ENCODE assay signal across 9 cellular contexts in genomic region chr1:221839321-221839720, GRCh38.
DNase-seq lines count a peak whose midpoint lies in the region; ATAC-seq lines count a peak whose summit lies in the region.
"Had no signal": no experiment of that assay in that cellular context is flagged by ENCODE, and none has a peak within 500 bp of the region (broad histone marks: within the 10 kb centered on the region; RNA-seq: fewer than 3 reads in every experiment).

No MANE protein-coding gene starts in this region.

- no peak overlapping the region for H3K4me3 Mint-ChIP-seq in CD4-positive, alpha-beta memory T cell

- DNase-seq in CD4-positive, alpha-beta memory T cell, result peak in 1 of 5 donors; percentile 38
- DNase-seq in adipocyte (ENCODE audit: low read depth) (no peak), pons (ENCODE audit: low spot score) (no peak), MV-4-11 (lab: John Stamatoyannopoulos, UW) (no peak), C1 segment of cervical spinal cord (lab: John Stamatoyannopoulos, UW) (no peak)
- DNase-seq: DMS79 had no signal

- POLR2A ChIA-PET in CD4-positive, alpha-beta memory T cell (lab: Charles Lee; ENCODE audit: partially characterized antibody), result interaction anchor here (1.0 to 2.8 kb wide), 5 partner anchors 10 to 127 kb away, joined by 3 to 13 read pairs (median 4); partner anchors contain the start of gene DUSP10

- H3K4me3 ChIP-seq in CD4-positive, alpha-beta memory T cell (ENCODE audit: low read length in 2 of 2), result no peak overlapping the region
- no peak overlapping the region for H3K4me3 ChIP-seq in adipocyte (ENCODE audit: low read length)

- no peaks in the 10 kb centered on the region for H3K36me3 ChIP-seq in CD4-positive, alpha-beta memory T cell (ENCODE audit: insufficient read depth, low read length)
- H3K36me3 ChIP-seq in adipocyte (ENCODE audit: control insufficient read depth, insufficient read depth, low read length, severe bottlenecking), result no peaks in the 10 kb centered on the region

- intact Hi-C loops in CD4-positive, alpha-beta memory T cell (cut with micrococcal nuclease), result loop anchor here (1.0 to 10.0 kb wide), 2 partner anchors 10 to 365 kb away; no protein-coding TSS in a partner anchor

- H3K9me3 Mint-ChIP-seq in CD4-positive, alpha-beta memory T cell, result no peaks in the 10 kb centered on the region

- peaks cover 5 to 26% (median 19%) of the 10 kb centered on the region in 4 donors for H3K4me1 Mint-ChIP-seq in CD4-positive, alpha-beta memory T cell

- no peaks in the 10 kb centered on the region for H3K27me3 ChIP-seq in CD4-positive, alpha-beta memory T cell (ENCODE audit: insufficient read depth, low read length)
- H3K27me3 ChIP-seq in adipocyte (replicated peaks; ENCODE audit: control insufficient read depth, insufficient read depth, low read length), result no peaks in the 10 kb centered on the region

- H3K27ac Mint-ChIP-seq in CD4-positive, alpha-beta memory T cell, result peak overlapping the region in 6 of 7 donors; percentile 47 to 84 (median 58)

- peaks cover 18% of the 10 kb centered on the region for H3K4me1 ChIP-seq in CD4-positive, alpha-beta memory T cell (ENCODE audit: insufficient read depth, low read length)
- peaks cover 27% of the 10 kb centered on the region for H3K4me1 ChIP-seq in adipocyte (ENCODE audit: control insufficient read depth, insufficient read depth, low read length)

- H3K27me3 Mint-ChIP-seq in CD4-positive, alpha-beta memory T cell, result no peaks in the 10 kb centered on the region

- ATAC-seq in GM19463 (IDR thresholded peaks at IDR 0.05; ENCODE audit: unreplicated experiment) (peak; percentile 15), HG03139 (IDR thresholded peaks at IDR 0.05; ENCODE audit: unreplicated experiment) (peak; percentile 20), HG03342 (IDR thresholded peaks at IDR 0.05; ENCODE audit: unreplicated experiment) (no peak)

- no peaks in the 10 kb centered on the region for H3K36me3 Mint-ChIP-seq in CD4-positive, alpha-beta memory T cell

- H3K9me3 ChIP-seq in CD4-positive, alpha-beta memory T cell (ENCODE audit: control insufficient read depth in 1 of 2, low read length in 2 of 2), result no peaks in the 10 kb centered on the region
- H3K9me3 ChIP-seq in adipocyte (ENCODE audit: control insufficient read depth, low read length), result no peaks in the 10 kb centered on the region

- H3K27ac ChIP-seq in CD4-positive, alpha-beta memory T cell (ENCODE audit: low read depth, low read length), result no peak overlapping the region

- H3K9ac ChIP-seq in adipocyte (ENCODE audit: low read length), result peak overlapping the region; percentile 47

- CTCF ChIA-PET in CD4-positive, alpha-beta memory T cell (lab: Charles Lee; ENCODE audit: partially characterized antibody), result interaction anchor here (1.0 kb wide), 1 partner anchor 29 kb away, joined by 3 read pairs; no protein-coding TSS in a partner anchor
